1 cellular context compared by ENCODE assay signal in the genomic region with DNA sequence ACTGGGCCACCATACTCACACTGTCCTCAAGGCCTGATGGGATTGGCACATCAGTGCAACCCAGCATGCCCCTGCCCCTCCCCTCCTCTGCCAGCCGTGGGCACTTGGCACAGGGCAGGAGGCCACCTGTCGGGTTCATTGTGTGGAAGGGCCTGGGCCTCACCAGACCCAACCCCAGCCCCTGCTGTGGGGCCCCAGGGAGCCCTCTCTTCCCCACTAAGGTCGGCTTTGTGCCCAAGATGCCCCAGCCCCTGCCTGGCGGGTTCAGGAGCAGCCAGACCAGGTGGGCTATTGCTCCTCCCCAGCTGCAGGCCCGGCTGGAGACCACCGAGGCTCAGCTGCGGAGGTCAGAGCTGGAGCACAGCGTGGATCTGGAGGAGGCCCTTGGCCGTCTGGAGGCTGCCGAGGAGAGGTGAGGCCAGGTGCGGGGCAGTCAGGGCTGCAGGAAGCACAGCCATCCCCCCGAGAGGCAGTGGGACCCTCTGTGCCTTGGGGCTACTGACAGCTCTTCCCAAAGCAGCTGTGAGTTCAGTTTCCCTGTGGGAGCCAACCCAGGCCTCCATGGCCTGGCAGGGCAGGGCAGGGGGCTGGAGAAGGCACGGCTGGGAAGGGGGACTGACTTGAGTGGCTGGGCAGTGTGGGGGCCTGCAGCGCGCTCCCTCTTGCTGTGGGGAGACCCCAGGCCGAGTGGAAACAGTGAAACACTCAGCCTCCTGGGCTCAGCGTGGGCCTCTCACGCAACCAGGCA.
TF ChIP-seq lines count a peak whose summit lies in the region.

No MANE protein-coding gene starts in this region.

TF ChIP-seq in HCT116, 20 proteins besides CTCF, POLR2A, EP300 and RAD21:
- TF ChIP-seq, protein P1, sequence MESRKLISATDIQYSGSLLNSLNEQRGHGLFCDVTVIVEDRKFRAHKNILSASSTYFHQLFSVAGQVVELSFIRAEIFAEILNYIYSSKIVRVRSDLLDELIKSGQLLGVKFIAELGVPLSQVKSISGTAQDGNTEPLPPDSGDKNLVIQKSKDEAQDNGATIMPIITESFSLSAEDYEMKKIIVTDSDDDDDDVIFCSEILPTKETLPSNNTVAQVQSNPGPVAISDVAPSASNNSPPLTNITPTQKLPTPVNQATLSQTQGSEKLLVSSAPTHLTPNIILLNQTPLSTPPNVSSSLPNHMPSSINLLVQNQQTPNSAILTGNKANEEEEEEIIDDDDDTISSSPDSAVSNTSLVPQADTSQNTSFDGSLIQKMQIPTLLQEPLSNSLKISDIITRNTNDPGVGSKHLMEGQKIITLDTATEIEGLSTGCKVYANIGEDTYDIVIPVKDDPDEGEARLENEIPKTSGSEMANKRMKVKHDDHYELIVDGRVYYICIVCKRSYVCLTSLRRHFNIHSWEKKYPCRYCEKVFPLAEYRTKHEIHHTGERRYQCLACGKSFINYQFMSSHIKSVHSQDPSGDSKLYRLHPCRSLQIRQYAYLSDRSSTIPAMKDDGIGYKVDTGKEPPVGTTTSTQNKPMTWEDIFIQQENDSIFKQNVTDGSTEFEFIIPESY (IDR thresholded peaks at IDR 0.05; ENCODE audit: extremely low read depth, insufficient replicate concordance, low read length): no peak
- TF ChIP-seq CBX3 (IDR thresholded peaks at IDR 0.05; ENCODE audit: low read depth) (no peak), SP1 (IDR thresholded peaks at IDR 0.05; ENCODE audit: low read depth) (no peak), ZNF274 (IDR thresholded peaks at IDR 0.05; ENCODE audit: low read depth, low read length) (no peak), SIN3A (IDR thresholded peaks at IDR 0.05; ENCODE audit: low read depth) (no peak), EZH2phosphoT487 (IDR thresholded peaks at IDR 0.05; ENCODE audit: borderline replicate concordance) (no peak), ZFX (IDR thresholded peaks at IDR 0.05) (no peak)
- TF ChIP-seq, protein P2, sequence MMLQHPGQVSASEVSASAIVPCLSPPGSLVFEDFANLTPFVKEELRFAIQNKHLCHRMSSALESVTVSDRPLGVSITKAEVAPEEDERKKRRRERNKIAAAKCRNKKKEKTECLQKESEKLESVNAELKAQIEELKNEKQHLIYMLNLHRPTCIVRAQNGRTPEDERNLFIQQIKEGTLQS (IDR thresholded peaks at IDR 0.05): no peak
- TF ChIP-seq, protein P3, sequence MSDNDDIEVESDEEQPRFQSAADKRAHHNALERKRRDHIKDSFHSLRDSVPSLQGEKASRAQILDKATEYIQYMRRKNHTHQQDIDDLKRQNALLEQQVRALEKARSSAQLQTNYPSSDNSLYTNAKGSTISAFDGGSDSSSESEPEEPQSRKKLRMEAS (IDR thresholded peaks at IDR 0.05): no peak
